28 cellular contexts compared by ENCODE assay signal in genomic region chr3:28139288-28139687, GRCh38.
A peak's percentile ranks its signal among the peaks of the same experiment; 100 is the strongest.
DNase-seq lines count a peak whose midpoint lies in the region; ATAC-seq and TF ChIP-seq lines count a peak whose summit lies in the region.
"Had no signal": no experiment of that assay in that cellular context is flagged by ENCODE, and none has a peak within 500 bp of the region (broad histone marks: within the 10 kb centered on the region; RNA-seq: fewer than 3 reads in every experiment).

No MANE protein-coding gene starts in this region.

- H3K27ac ChIP-seq in lower lobe of right lung: peak overlapping the region; percentile 46
- H3K27ac ChIP-seq in tibial nerve: peak overlapping the region in 1 of 4 donors; percentile 34
- H3K27ac ChIP-seq in CD8-positive, alpha-beta T cell (ENCODE audit: low read depth, low read length): no peak overlapping the region

- CTCF ChIA-PET in CD8-positive, alpha-beta T cell (lab: Charles Lee): no interaction called here

- H3K27me3 ChIP-seq in lower lobe of right lung (ENCODE audit: low read depth): no peaks in the 10 kb centered on the region
- no peaks in the 10 kb centered on the region for H3K27me3 ChIP-seq in tibial nerve
- H3K27me3 ChIP-seq in CD8-positive, alpha-beta T cell (ENCODE audit: insufficient read depth, low read length): no peaks in the 10 kb centered on the region
- H3K27me3 ChIP-seq: spleen had no signal

- WGBS in tibial nerve, 2 donors: 43 to 49% methylated on average over 4 of the region's 4 CpGs

- no peaks in the 10 kb centered on the region for H3K36me3 Mint-ChIP-seq in CD8-positive, alpha-beta T cell
- H3K36me3 Mint-ChIP-seq: IgD-negative memory B cell, memory B cell had no signal

- intact Hi-C loops in left cardiac atrium (cut with DNase I): no loop called here
- intact Hi-C loops in lower lobe of right lung (cut with DNase I): no loop called here
- intact Hi-C loops in CD8-positive, alpha-beta T cell (cut with DNase I, micrococcal nuclease): no loop called here

- no peak overlapping the region for H3K4me3 Mint-ChIP-seq in CD8-positive, alpha-beta T cell
- H3K4me3 Mint-ChIP-seq: activated CD8-positive, alpha-beta T cell treated with anti-CD3 and anti-CD28 coated beads for 36 hours; activated T-helper 1 cell treated with anti-CD3 and anti-CD28 coated beads, Interleukin-12 subunit alpha, Interleukin-12 subunit beta, Interleukin-2, Interleukin-4 antibody, amounts not matched to agents 30 ng/mL and 10 ng/mL and 1 ng/mL, durations not matched to agents 14 hours and 24 hours and 36 hours; IgD-negative memory B cell; memory B cell had no signal

- POLR2A ChIA-PET in CD8-positive, alpha-beta T cell (lab: Charles Lee): interaction anchor here (0.6 kb wide), 1 partner anchor 166 kb away, joined by 3 read pairs; no protein-coding TSS in a partner anchor

- H3K36me3 ChIP-seq in lower lobe of right lung (no peaks in the 10 kb centered on the region), tibial nerve (no peaks in the 10 kb centered on the region)
- no peaks in the 10 kb centered on the region for H3K36me3 ChIP-seq in CD8-positive, alpha-beta T cell (ENCODE audit: insufficient read depth, low read length)
- H3K36me3 ChIP-seq: HAP-1, spleen, thoracic aorta had no signal

- TF ChIP-seq EP300 in tibial nerve (IDR thresholded peaks at IDR 0.05): peak in 1 of 2 donors; percentile 78

- ATAC-seq in left cardiac atrium (peak; percentile 84 to 90), lower lobe of right lung (peak; percentile 63 to 66), HG03432 (IDR thresholded peaks at IDR 0.05; ENCODE audit: unreplicated experiment) (no peak)
- ATAC-seq in CD8-positive, alpha-beta T cell: no peak
- ATAC-seq: activated CD8-positive, alpha-beta T cell treated with anti-CD3 and anti-CD28 coated beads for 36 hours; Panc1; stimulated activated naive CD8-positive, alpha-beta T cell treated with anti-CD3 and anti-CD28 coated beads, Interleukin-15, Interleukin-2, amounts not matched to agents 100 U/mL and 50 U/mL, for 24 hours had no signal

- no peak for TF ChIP-seq CTCF in choroid plexus epithelial cell (conservative IDR thresholded peaks at IDR 0.05; ENCODE audit: low read depth, low read length)
- TF ChIP-seq CTCF in lower lobe of right lung (IDR thresholded peaks at IDR 0.05): no peak
- TF ChIP-seq CTCF in tibial nerve (IDR thresholded peaks at IDR 0.05): no peak
- TF ChIP-seq CTCF in CD8-positive, alpha-beta T cell (IDR thresholded peaks at IDR 0.05): no peak

- peaks cover 4% of the 10 kb centered on the region for H3K4me1 Mint-ChIP-seq in CD8-positive, alpha-beta T cell (ENCODE audit: low read depth)
- H3K4me1 Mint-ChIP-seq: IgD-negative memory B cell, memory B cell had no signal

- peaks cover 4% of the 10 kb centered on the region for H3K4me1 ChIP-seq in lower lobe of right lung
- no peaks in the 10 kb centered on the region for H3K4me1 ChIP-seq in tibial nerve
- H3K4me1 ChIP-seq in CD8-positive, alpha-beta T cell (ENCODE audit: insufficient read depth, low read length): no peaks in the 10 kb centered on the region
- H3K4me1 ChIP-seq: HAP-1, spleen had no signal

- DNase-seq in choroid plexus epithelial cell (ENCODE audit: low read depth): peak; percentile 71
- peak; percentile 66 for DNase-seq in left cardiac atrium
- no peak for DNase-seq in lower lobe of right lung
- DNase-seq in tibial nerve (ENCODE audit: low spot score in 2 of 2): peak; percentile 27 to 56
- no peak for DNase-seq in NCI-H187 treated with DMSO at 0.1 percent for 48 hours (lab: John Stamatoyannopoulos, UW)
- DNase-seq in CD8-positive, alpha-beta T cell: no peak
- no peak for DNase-seq in AG08396 (ENCODE audit: low spot score)
- DNase-seq: activated CD4-positive, alpha-beta T cell treated with anti-CD3 and anti-CD28 coated beads for 1 hour; activated CD8-positive, alpha-beta memory T cell treated with anti-CD3 and anti-CD28 coated beads, Interleukin-2, amount 50 U/mL, for 48 hours; activated CD8-positive, alpha-beta T cell treated with anti-CD3 and anti-CD28 coated beads for 36 hours; activated naive CD4-positive, alpha-beta T cell treated with Interleukin-2 at 50 U/mL for 16 hours; DMS 273 treated with DMSO at 0.1 percent for 48 hours; EL; head of caudate nucleus; NCI-H146; NCI-H748 treated with DMSO at 0.1 percent for 48 hours; retina; SHP77 treated with DMSO at 0.1 percent for 48 hours; spleen; stimulated activated CD4-positive, alpha-beta T cell treated with anti-CD3 and anti-CD28 coated beads, Interleukin-2, amount 100 ng/mL, for 24 hours; stimulated activated naive CD8-positive, alpha-beta T cell treated with anti-CD3 and anti-CD28 coated beads, Interleukin-15, Interleukin-2, amounts not matched to agents 100 U/mL and 50 U/mL, for 24 hours had no signal

- no peaks in the 10 kb centered on the region for H3K9me3 Mint-ChIP-seq in CD8-positive, alpha-beta T cell
- H3K9me3 Mint-ChIP-seq: activated CD8-positive, alpha-beta T cell treated with anti-CD3 and anti-CD28 coated beads for 36 hours; activated T-helper 1 cell treated with anti-CD3 and anti-CD28 coated beads, Interleukin-12 subunit alpha, Interleukin-12 subunit beta, Interleukin-2, Interleukin-4 antibody, amounts not matched to agents 30 ng/mL and 10 ng/mL and 1 ng/mL, durations not matched to agents 14 hours and 24 hours and 36 hours; IgD-negative memory B cell; memory B cell had no signal

- no peak overlapping the region for H3K4me3 ChIP-seq in choroid plexus epithelial cell (ENCODE audit: low read depth, low read length)
- H3K4me3 ChIP-seq in lower lobe of right lung: no peak overlapping the region
- no peak overlapping the region for H3K4me3 ChIP-seq in tibial nerve
- H3K4me3 ChIP-seq in CD8-positive, alpha-beta T cell (ENCODE audit: low read depth, low read length): no peak overlapping the region
- H3K4me3 ChIP-seq: HAP-1, spleen, thoracic aorta had no signal

- TF ChIP-seq POLR2A in tibial nerve (IDR thresholded peaks at IDR 0.05): no peak

- no peaks in the 10 kb centered on the region for H3K9me3 ChIP-seq in lower lobe of right lung
- H3K9me3 ChIP-seq in tibial nerve: no peaks in the 10 kb centered on the region
- H3K9me3 ChIP-seq in CD8-positive, alpha-beta T cell (ENCODE audit: low read length): no peaks in the 10 kb centered on the region
- H3K9me3 ChIP-seq: HAP-1, spleen, thoracic aorta had no signal

- no peak overlapping the region for H3K27ac Mint-ChIP-seq in CD8-positive, alpha-beta T cell
- H3K27ac Mint-ChIP-seq: activated CD8-positive, alpha-beta T cell treated with anti-CD3 and anti-CD28 coated beads for 36 hours; activated T-helper 1 cell treated with anti-CD3 and anti-CD28 coated beads, Interleukin-12 subunit alpha, Interleukin-12 subunit beta, Interleukin-2, Interleukin-4 antibody, amounts not matched to agents 30 ng/mL and 10 ng/mL and 1 ng/mL, durations not matched to agents 14 hours and 24 hours and 36 hours; IgD-negative memory B cell; memory B cell had no signal

- H3K27me3 Mint-ChIP-seq in CD8-positive, alpha-beta T cell (ENCODE audit: low read depth): no peaks in the 10 kb centered on the region
- H3K27me3 Mint-ChIP-seq: activated CD8-positive, alpha-beta T cell treated with anti-CD3 and anti-CD28 coated beads for 36 hours had no signal

Comparison
In these comparisons a context has a peak if more than half of its experiments do, and no peak if none do; other contexts are left out.
1. DNase-seq: peak in choroid plexus epithelial cell (single experiment), left cardiac atrium (single experiment) and tibial nerve (2 of 2); none in lower lobe of right lung (single experiment), NCI-H187 treated with DMSO at 0.1 percent for 48 hours (single experiment), CD8-positive, alpha-beta T cell (0 of 7) and AG08396 (single experiment).
2. ATAC-seq: peak in left cardiac atrium (2 of 2) and lower lobe of right lung (2 of 2); none in CD8-positive, alpha-beta T cell (single experiment) and HG03432 (single experiment).